Comparison of ENCODE assay signal across 8 cellular contexts in the genomic region with DNA sequence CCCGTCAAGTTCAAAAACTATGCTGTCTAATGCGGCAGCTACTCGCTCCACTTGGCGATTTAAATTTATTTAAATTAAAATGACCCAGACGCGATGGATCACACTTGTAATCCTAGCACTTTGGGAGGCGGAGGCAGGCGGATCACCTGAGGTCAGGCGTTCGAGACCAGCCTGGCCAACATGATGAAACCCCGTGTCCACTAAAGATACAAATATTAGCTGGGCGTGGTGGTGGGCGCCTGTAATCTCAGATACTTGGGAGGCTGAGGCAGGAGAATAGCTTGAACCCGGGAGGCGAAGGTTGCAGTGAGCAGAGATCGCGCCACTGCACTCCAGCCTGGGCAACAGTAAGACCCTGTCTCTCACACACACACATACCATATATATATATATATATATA. TPM values are rescaled to one million over a fixed set of nuclear protein-coding genes. Genes with fewer than 3 reads are reported as not detected.
DNase-seq lines count a peak whose midpoint lies in the region; ATAC-seq, FAIRE-seq and TF ChIP-seq lines count a peak whose summit lies in the region.
"Not testable (repeated sequence)": the region's sequence is repeated elsewhere in the genome, so short reads cannot be mapped to it uniquely, and the experiment has no call there.

No MANE protein-coding gene starts in this region.

- H3K4me2 ChIP-seq in DND-41 (ENCODE audit: insufficient read depth, low read length): peak overlapping the region; percentile 65
- H3K4me2 ChIP-seq in Loucy (ENCODE audit: low read depth, low read length, poor library complexity, severe bottlenecking): peak overlapping the region; percentile 86

- not testable (repeated sequence) for H3K27me3 Mint-ChIP-seq in activated naive CD8-positive, alpha-beta T cell treated with anti-CD3 and anti-CD28 coated beads, Interleukin-2, amount 50 U/mL, for 24 hours; endodermal cell (ENCODE audit: insufficient read depth)

- not testable (repeated sequence) for H2AFZ ChIP-seq in DND-41 (ENCODE audit: low read depth, low read length); Loucy (ENCODE audit: low read length)

- H3K4me3 Mint-ChIP-seq in activated naive CD8-positive, alpha-beta T cell treated with anti-CD3 and anti-CD28 coated beads, Interleukin-2, amount 50 U/mL, for 24 hours: peak overlapping the region; percentile 92
- peak overlapping the region; percentile 94 for H3K4me3 Mint-ChIP-seq in endodermal cell

- not testable (repeated sequence) for TF ChIP-seq EP300 in upper lobe of left lung (IDR thresholded peaks at IDR 0.05)

- not testable (repeated sequence) for H4K20me1 ChIP-seq in DND-41 (ENCODE audit: insufficient read depth, low read length)
- peaks cover 14% of the 10 kb centered on the region for H4K20me1 ChIP-seq in Loucy (ENCODE audit: insufficient read depth, low read length, poor library complexity, severe bottlenecking)

- TF ChIP-seq CTCF in DND-41 (IDR thresholded peaks at IDR 0.05; ENCODE audit: borderline replicate concordance, extremely low read depth, low read length, poor library complexity, severe bottlenecking); Loucy (conservative IDR thresholded peaks at IDR 0.05; ENCODE audit: low read length); VCaP (conservative IDR thresholded peaks at IDR 0.05); endodermal cell (conservative IDR thresholded peaks at IDR 0.05); pancreas (IDR thresholded peaks at IDR 0.05); upper lobe of left lung (IDR thresholded peaks at IDR 0.05): not testable (repeated sequence)

- H3K27ac ChIP-seq in DND-41 (ENCODE audit: low read length); endodermal cell (ENCODE audit: low read depth, low read length); iPS-20b (ENCODE audit: low read length); pancreas: not testable (repeated sequence)
- H3K27ac ChIP-seq in VCaP: peak overlapping the region; percentile 94
- H3K27ac ChIP-seq in upper lobe of left lung: peak overlapping the region in 2 of 4 donors; percentile 89 to 90

- H3F3A ChIP-seq in Loucy (ENCODE audit: low read depth): not testable (repeated sequence)

- H3K9me3 ChIP-seq in DND-41 (ENCODE audit: insufficient read depth, low read length, severe bottlenecking); Loucy (ENCODE audit: insufficient read depth, low read depth, low read length); endodermal cell (ENCODE audit: control insufficient read depth, low read length); iPS-20b (ENCODE audit: insufficient read depth, low read depth, low read length); pancreas; upper lobe of left lung: not testable (repeated sequence)

- peaks cover 26% of the 10 kb centered on the region for H3K79me2 ChIP-seq in DND-41 (ENCODE audit: insufficient read depth, low read length)
- H3K79me2 ChIP-seq in Loucy (ENCODE audit: insufficient read depth, low read length): peaks cover 23% of the 10 kb centered on the region

- H3K9me3 Mint-ChIP-seq in activated naive CD8-positive, alpha-beta T cell treated with anti-CD3 and anti-CD28 coated beads, Interleukin-2, amount 50 U/mL, for 24 hours; endodermal cell: not testable (repeated sequence)

- peaks cover 26% of the 10 kb centered on the region for H3K36me3 Mint-ChIP-seq in activated naive CD8-positive, alpha-beta T cell treated with anti-CD3 and anti-CD28 coated beads, Interleukin-2, amount 50 U/mL, for 24 hours (ENCODE audit: low read depth)
- H3K36me3 Mint-ChIP-seq in endodermal cell (ENCODE audit: low read depth): peaks cover 30% of the 10 kb centered on the region

- ATAC-seq in DND-41 (ENCODE audit: insufficient read depth, low read depth); activated naive CD8-positive, alpha-beta T cell treated with anti-CD3 and anti-CD28 coated beads, Interleukin-2, amount 50 U/mL, for 24 hours; pancreas; upper lobe of left lung (ENCODE audit: low FRiP score in 2 of 2): not testable (repeated sequence)

- not testable (repeated sequence) for H3K27ac Mint-ChIP-seq in activated naive CD8-positive, alpha-beta T cell treated with anti-CD3 and anti-CD28 coated beads, Interleukin-2, amount 50 U/mL, for 24 hours; endodermal cell

- H3K36me3 ChIP-seq in DND-41 (ENCODE audit: insufficient read depth, low read length) (peaks cover 40% of the 10 kb centered on the region), Loucy (ENCODE audit: insufficient read depth, low read length) (peaks cover 14% of the 10 kb centered on the region; the same call in 1 of the 2 replicates), endodermal cell (ENCODE audit: control insufficient read depth, insufficient read depth, low read length) (peaks cover 39% of the 10 kb centered on the region), iPS-20b (ENCODE audit: insufficient read depth, low read depth, low read length) (peaks cover 39% of the 10 kb centered on the region), pancreas (peaks cover 2 to 22% (median 2%) of the 10 kb centered on the region in 3 donors), upper lobe of left lung (peaks cover 8 to 36% (median 20%) of the 10 kb centered on the region in 4 donors)

- peaks cover 21% of the 10 kb centered on the region for H3K4me1 Mint-ChIP-seq in activated naive CD8-positive, alpha-beta T cell treated with anti-CD3 and anti-CD28 coated beads, Interleukin-2, amount 50 U/mL, for 24 hours
- not testable (repeated sequence) for H3K4me1 Mint-ChIP-seq in endodermal cell

- intact Hi-C loops in pancreas (cut with DNase I): not testable (repeated sequence)

- H3K27me3 ChIP-seq in DND-41 (ENCODE audit: insufficient read depth, low read length, poor library complexity); Loucy (ENCODE audit: insufficient read depth, low read length, poor library complexity, severe bottlenecking); endodermal cell (ENCODE audit: control insufficient read depth, insufficient read depth, low read length, poor library complexity, severe bottlenecking); iPS-20b (ENCODE audit: insufficient read depth, low read length); pancreas; upper lobe of left lung: not testable (repeated sequence)

- H3K9me2 ChIP-seq in Loucy (replicated peaks; ENCODE audit: low read depth, low read length): not testable (repeated sequence)

- FAIRE-seq in pancreas (lab: Jason Lieb, UNC): not testable (repeated sequence)

- not testable (repeated sequence) for DNase-seq in DND-41; activated naive CD8-positive, alpha-beta T cell treated with anti-CD3 and anti-CD28 coated beads, Interleukin-2, amount 50 U/mL, for 24 hours; endodermal cell; pancreas; upper lobe of left lung

- TF ChIP-seq POLR2A in upper lobe of left lung (IDR thresholded peaks at IDR 0.05): not testable (repeated sequence)

- H3K4me3 ChIP-seq in DND-41 (ENCODE audit: low read depth in 1 of 2, low read length in 2 of 2) (peak overlapping the region in 1 of 2 experiments; percentile 56; a peak in 2 of 4 replicates), Loucy (ENCODE audit: low read length, poor library complexity, severe bottlenecking) (peak overlapping the region; percentile 88), endodermal cell (ENCODE audit: low read length) (peak overlapping the region; percentile 100), iPS-20b (ENCODE audit: low read length) (peak overlapping the region; percentile 58; the same call in 1 of the 2 replicates), pancreas (peak overlapping the region; percentile 80 to 98 (median 91)), upper lobe of left lung (peak overlapping the region in 3 of 4 donors; percentile 89 to 92 (median 90))

- 87 to 88% methylated on average over 13 to 17 of the region's 17 CpGs for WGBS in endodermal cell (ENCODE audit: insufficient coverage in 1 of 2, insufficient read length in 1 of 2), 2 experiments
- WGBS in pancreas, 2 donors: 51 to 56% methylated on average over 17 of the region's 17 CpGs
- WGBS in upper lobe of left lung, 2 donors: 76 to 78% methylated on average over 17 of the region's 17 CpGs

- H3K9ac ChIP-seq in DND-41 (ENCODE audit: low read depth, low read length): peak overlapping the region; percentile 72
- H3K9ac ChIP-seq in Loucy (ENCODE audit: low read depth, low read length, poor library complexity, severe bottlenecking): peak overlapping the region; percentile 41
- not testable (repeated sequence) for H3K9ac ChIP-seq in endodermal cell (ENCODE audit: extremely low read depth, low read length, poor library complexity, severe bottlenecking); iPS-20b (ENCODE audit: low read depth, low read length)

- H3K4me1 ChIP-seq in DND-41 (ENCODE audit: insufficient read depth, low read length): peaks cover 25% of the 10 kb centered on the region
- H3K4me1 ChIP-seq in Loucy (ENCODE audit: insufficient read depth, low read length, poor library complexity, severe bottlenecking): peaks cover 15% of the 10 kb centered on the region
- H3K4me1 ChIP-seq in endodermal cell (ENCODE audit: control insufficient read depth, insufficient read depth, low read length); iPS-20b (ENCODE audit: insufficient read depth, low read length); pancreas: not testable (repeated sequence)
- peaks cover 10 to 18% (median 12%) of the 10 kb centered on the region in 4 donors for H3K4me1 ChIP-seq in upper lobe of left lung

RNA-seq across cellular contexts. Expression of a gene that starts 1.2 kb away (rescaled TPM):
- 10 to 100 TPM; 57.3 to 62.2 TPM for total RNA-seq in endodermal cell
- polyA plus RNA-seq in endodermal cell (2013, experiment 1 of 2): 52.9 TPM
- 55.5 TPM for polyA plus RNA-seq in endodermal cell (2013, experiment 2 of 2)
- 10 to 100 TPM; 11.8 to 24.3 (median 17.7) TPM for total RNA-seq in pancreas
- polyA plus RNA-seq in pancreas: 10 to 100 TPM; 36.0 to 36.2 TPM
- 10 to 100 TPM; 22.9 to 47.1 (median 30.4) TPM for total RNA-seq in upper lobe of left lung

RNA-seq across cellular contexts. Expression of a gene that starts 25.6 kb away (rescaled TPM):
- total RNA-seq in endodermal cell: 1 to 10 TPM in 1 of 2 donors, under 1 TPM in 1; 0.95 to 1.4 TPM
- polyA plus RNA-seq in endodermal cell (2013, experiment 1 of 2): 3.6 TPM
- polyA plus RNA-seq in endodermal cell (2013, experiment 2 of 2): 2.6 TPM
- total RNA-seq in pancreas: under 1 TPM in 3 of 6 donors, not detected in 3; 0.26 to 0.47 (median 0.46) TPM
- 1 to 10 TPM in 1 of 2 donors, under 1 TPM in 1; 0.27 to 1.9 TPM for polyA plus RNA-seq in pancreas
- 1 to 10 TPM in 3 of 6 donors, not detected in 3; 1.0 to 2.7 (median 1.1) TPM for total RNA-seq in upper lobe of left lung
